30 cellular contexts compared by ENCODE assay signal in genomic region chr7:138204989-138205298, GRCh38.
"Had no signal": no experiment of that assay in that cellular context is flagged by ENCODE, and none has a peak within 500 bp of the region (broad histone marks: within the 10 kb centered on the region; RNA-seq: fewer than 3 reads in every experiment).

No MANE protein-coding gene starts in this region.

- H3K79me2 ChIP-seq: hepatocyte had no signal

- ATAC-seq: activated T-cell treated with anti-CD3 and anti-CD28 coated beads, Interleukin-2, amount 50 U/mL, for 72 hours; body of pancreas; gastrocnemius medialis; left lung; mucosa of descending colon; sciatic nerve; stimulated activated effector memory CD8-positive, alpha-beta T cell treated with anti-CD3 and anti-CD28 coated beads, Interleukin-12 subunit alpha, Interleukin-12 subunit beta, amount 100 ng/mL, for 72 hours had no signal

- H3K27ac ChIP-seq: body of pancreas, cardiac muscle cell, coronary artery, dorsolateral prefrontal cortex, gastrocnemius medialis, hepatocyte, left lung, ovary, skin epidermis, thoracic aorta had no signal

- H3K27me3 ChIP-seq: body of pancreas, cardiac muscle cell, gastrocnemius medialis, hepatocyte, left lung, ovary had no signal

- H3K4me3 ChIP-seq: body of pancreas, cardiac muscle cell, coronary artery, dorsolateral prefrontal cortex, gastrocnemius medialis, hepatocyte, left lung, lung, mucosa of descending colon, ovary, skin epidermis, thoracic aorta had no signal

- H3K4me1 ChIP-seq: gastrocnemius medialis, left lung had no signal

- H2AFZ ChIP-seq: hepatocyte had no signal

- DNase-seq: activated CD4-positive, alpha-beta T cell treated with anti-CD3 and anti-CD28 coated beads for 4 hours; activated CD4-positive, alpha-beta T cell treated with anti-CD3 and anti-CD28 coated beads, Interleukin-2, amount 50 U/mL, for 4 hours; activated naive CD4-positive, alpha-beta T cell; activated T-cell treated with anti-CD3 and anti-CD28 coated beads for 4 hours; activated T-cell treated with anti-CD3 and anti-CD28 coated beads, Interleukin-2, amount 50 U/mL, for 72 hours; anterior cingulate cortex; body of pancreas; cerebellar nuclear complex; dorsolateral prefrontal cortex; effector memory CD4-positive, alpha-beta T cell; erythroblast; gastrocnemius medialis; glutamatergic neuron; kidney glomerular epithelial cell; left lung; mesendoderm; mucosa of descending colon; nephron progenitor cell; ovary; stimulated activated CD4-positive, alpha-beta T cell treated with anti-CD3 and anti-CD28 coated beads, Interleukin-4, amount 100 ng/mL, for 24 hours; trophoblast cell had no signal

- H3K36me3 ChIP-seq: cardiac muscle cell, gastrocnemius medialis, left lung, ovary, thoracic aorta had no signal

- H3K4me2 ChIP-seq: hepatocyte had no signal

- FAIRE-seq: urothelium cell line had no signal

- H3K9me3 ChIP-seq: body of pancreas, gastrocnemius medialis, mucosa of descending colon, ovary, thoracic aorta had no signal
